8 cellular contexts compared by ENCODE assay signal in genomic region chr4:140595065-140595464, GRCh38. TPM values are rescaled to one million over a fixed set of nuclear protein-coding genes. Genes with fewer than 3 reads are reported as not detected.
DNase-seq lines count a peak whose midpoint lies in the region; ATAC-seq and TF ChIP-seq lines count a peak whose summit lies in the region.

No MANE protein-coding gene starts in this region.

- H3K14ac ChIP-seq in IMR-90 (replicated peaks; ENCODE audit: low read depth, low read length), result no peak overlapping the region

- no peak for TF ChIP-seq POLR2A in IMR-90 (IDR thresholded peaks at IDR 0.05; ENCODE audit: low read depth, low read length)
- TF ChIP-seq POLR2A in body of pancreas (IDR thresholded peaks at IDR 0.05), result no peak
- TF ChIP-seq POLR2A in esophagus muscularis mucosa (IDR thresholded peaks at IDR 0.05; ENCODE audit: low read depth), result no peak

- H2AFZ ChIP-seq in IMR-90 (replicated peaks; ENCODE audit: low read length, poor library complexity), result peak overlapping the region; percentile 32

- H4K20me1 ChIP-seq in IMR-90 (ENCODE audit: insufficient read depth, low read length), result no peaks in the 10 kb centered on the region

- DNase-seq in Right ventricle myocardium superior (no peak), Right ventricle myocardium inferior (ENCODE audit: missing footprints) (no peak), IMR-90 (peak; percentile 9), body of pancreas (peak; percentile 39 to 56 (median 52)), mesendoderm (peak; percentile 79), esophagus muscularis mucosa (ENCODE audit: extremely low spot score) (no peak)

- no peak overlapping the region for H2BK20ac ChIP-seq in IMR-90 (ENCODE audit: low read depth, low read length)

- POLR2A ChIA-PET in IMR-90 (lab: Charles Lee; ENCODE audit: unreplicated experiment), result no interaction called here

- no peak overlapping the region for H3K23ac ChIP-seq in IMR-90 (ENCODE audit: low read depth, low read length)
- H3K23ac ChIP-seq in mesendoderm (ENCODE audit: low read length), result no peak overlapping the region

- H3K4me1 ChIP-seq in IMR-90 (ENCODE audit: control insufficient read depth, insufficient read depth, low read length) (no peaks in the 10 kb centered on the region), body of pancreas (no peaks in the 10 kb centered on the region), mesendoderm (ENCODE audit: control insufficient read depth, low read depth, low read length) (no peaks in the 10 kb centered on the region), esophagus muscularis mucosa (no peaks in the 10 kb centered on the region)

- H2AK5ac ChIP-seq in IMR-90 (ENCODE audit: low read depth, low read length) (no peak overlapping the region), mesendoderm (ENCODE audit: low read length) (no peak overlapping the region)

- WGBS in IMR-90 (ENCODE audit: extremely low coverage in 2 of 2, insufficient read length in 1 of 2), 2 experiments, result 80% methylated on average over 1 of the region's 1 CpG; no CpG with 5 or more reads in 1 of the 2 experiments
- 20 to 30% methylated on average over 1 of the region's 1 CpG for WGBS in body of pancreas, 2 donors
- no CpG with 5 or more reads among the region's 1 CpG for WGBS in mesendoderm (ENCODE audit: extremely low coverage, insufficient coverage, low lambda C conversion rate)
- 80% methylated on average over 1 of the region's 1 CpG for WGBS in esophagus muscularis mucosa

- no peaks in the 10 kb centered on the region for H3K79me2 ChIP-seq in mesendoderm (ENCODE audit: control insufficient read depth, insufficient read depth, low read length)

- no peak overlapping the region for H2BK15ac ChIP-seq in IMR-90 (ENCODE audit: low read depth, low read length)
- no peak overlapping the region for H2BK15ac ChIP-seq in mesendoderm (replicated peaks; ENCODE audit: low read depth)

- CTCF ChIA-PET in IMR-90 (lab: Yijun Ruan, JAX), result interaction anchor here (1.3 kb wide), 1 partner anchor 15 kb away, joined by 3 read pairs; no protein-coding TSS in a partner anchor

- no peak overlapping the region for H2AK9ac ChIP-seq in IMR-90 (replicated peaks; ENCODE audit: low read depth, low read length, poor library complexity)

- intact Hi-C loops in Right ventricle myocardium superior (cut with DNase I) (no loop called here), Right ventricle myocardium inferior (cut with DNase I) (no loop called here), IMR-90 (cut with micrococcal nuclease) (loop anchor here (1.0 kb wide), 1 partner anchor 256 kb away; no protein-coding TSS in a partner anchor), body of pancreas (cut with DNase I) (loop anchor here (5.0 kb wide), 1 partner anchor 257 kb away; no protein-coding TSS in a partner anchor), esophagus muscularis mucosa (cut with DNase I) (no loop called here)

- ATAC-seq in Right ventricle myocardium superior (ENCODE audit: poor library complexity) (peak; percentile 38), Right ventricle myocardium inferior (no peak), IMR-90 (ENCODE audit: low read depth) (peak; percentile 40; the same call in 1 of the 2 replicates), body of pancreas (peak; percentile 89), GM18870 (IDR thresholded peaks at IDR 0.05; ENCODE audit: unreplicated experiment) (no peak), GM21526 (IDR thresholded peaks at IDR 0.05; ENCODE audit: low FRiP score, unreplicated experiment) (no peak)

- dilution Hi-C loops in IMR-90 (cut with HindIII; ENCODE audit: low sequenced_read_pairs, unreplicated experiment), result no loop called here

- H3K36me3 ChIP-seq in IMR-90 (ENCODE audit: control insufficient read depth, insufficient read depth, low read length) (no peaks in the 10 kb centered on the region), body of pancreas (replicated peaks in 1 of 2; ENCODE audit: insufficient read depth in 1 of 2, low read depth in 2 of 2) (no peaks in the 10 kb centered on the region), mesendoderm (ENCODE audit: control insufficient read depth, insufficient read depth, low read length) (no peaks in the 10 kb centered on the region), esophagus muscularis mucosa (no peaks in the 10 kb centered on the region)

- TF ChIP-seq CTCF in IMR-90 (conservative IDR thresholded peaks at IDR 0.05; ENCODE audit: low read depth, low read length) (peak; percentile 39), body of pancreas (IDR thresholded peaks at IDR 0.05) (peak; percentile 46 to 82 (median 73)), esophagus muscularis mucosa (IDR thresholded peaks at IDR 0.05) (peak in 1 of 3 experiments; percentile 32)

- no peak overlapping the region for H3K4ac ChIP-seq in IMR-90 (ENCODE audit: low read depth, low read length)
- no peak overlapping the region for H3K4ac ChIP-seq in mesendoderm (ENCODE audit: low read depth, low read length)

- TF ChIP-seq RAD21 in IMR-90 (IDR thresholded peaks at IDR 0.05; ENCODE audit: low read length), result peak; percentile 28; the same call in 1 of the 2 replicates

- no peak overlapping the region for H3K9ac ChIP-seq in IMR-90 (ENCODE audit: low read depth, low read length)
- H3K9ac ChIP-seq in mesendoderm (ENCODE audit: low read length), result no peak overlapping the region

- H4K8ac ChIP-seq in IMR-90 (ENCODE audit: low read depth in 2 of 2, low read length in 2 of 2) (no peak overlapping the region), mesendoderm (ENCODE audit: low read depth, low read length) (no peak overlapping the region)

- H3K56ac ChIP-seq in IMR-90 (ENCODE audit: extremely low read depth, insufficient read depth, low read length) (no peak overlapping the region), mesendoderm (ENCODE audit: low read length) (no peak overlapping the region)

- H4K5ac ChIP-seq in IMR-90 (ENCODE audit: low read depth, low read length) (no peak overlapping the region), mesendoderm (ENCODE audit: low read length) (no peak overlapping the region)

- no peaks in the 10 kb centered on the region for H3K9me1 ChIP-seq in IMR-90 (ENCODE audit: insufficient read depth, low read length)

- H3K18ac ChIP-seq in IMR-90 (ENCODE audit: low read depth, low read length) (no peak overlapping the region), mesendoderm (ENCODE audit: low read length) (no peak overlapping the region)

- H3K9me3 ChIP-seq in IMR-90 (ENCODE audit: control insufficient read depth, insufficient read depth, low read length) (peaks cover 2% of the 10 kb centered on the region; the same call in 1 of the 2 replicates), body of pancreas (no peaks in the 10 kb centered on the region), esophagus muscularis mucosa (no peaks in the 10 kb centered on the region)

- no TSS peak for BruUV-seq in IMR-90 (replicated peaks; lab: Mats Ljungman, UMichigan)

- H2BK5ac ChIP-seq in IMR-90 (ENCODE audit: low read depth, low read length, poor library complexity, severe bottlenecking), result no peak overlapping the region
- no peak overlapping the region for H2BK5ac ChIP-seq in mesendoderm (ENCODE audit: low read length)

- H3K4me3 ChIP-seq in IMR-90 (ENCODE audit: insufficient read depth, low read depth, low read length) (no peak overlapping the region), body of pancreas (no peak overlapping the region), mesendoderm (ENCODE audit: low read length) (no peak overlapping the region), esophagus muscularis mucosa (no peak overlapping the region)

- no peak overlapping the region for H3K27ac ChIP-seq in IMR-90 (ENCODE audit: insufficient read depth, low read length)
- H3K27ac ChIP-seq in body of pancreas, result no peak overlapping the region
- no peak overlapping the region for H3K27ac ChIP-seq in mesendoderm (ENCODE audit: low read depth, low read length)
- no peak overlapping the region for H3K27ac ChIP-seq in esophagus muscularis mucosa (replicated peaks in 1 of 4)

- no peaks in the 10 kb centered on the region for H3K79me1 ChIP-seq in IMR-90 (ENCODE audit: low read depth in 1 of 2, low read length in 2 of 2)
- H3K79me1 ChIP-seq in mesendoderm (ENCODE audit: low read length), result no peaks in the 10 kb centered on the region

- H3K27me3 ChIP-seq in IMR-90 (ENCODE audit: control insufficient read depth, insufficient read depth, low read length) (peaks cover 14% of the 10 kb centered on the region), body of pancreas (no peaks in the 10 kb centered on the region), mesendoderm (ENCODE audit: insufficient read depth, low read length, poor library complexity) (no peaks in the 10 kb centered on the region), esophagus muscularis mucosa (no peaks in the 10 kb centered on the region)

- H3K4me2 ChIP-seq in IMR-90 (ENCODE audit: low read depth, low read length) (no peak overlapping the region), mesendoderm (ENCODE audit: low read length) (no peak overlapping the region)

- H4K91ac ChIP-seq in IMR-90 (ENCODE audit: insufficient read depth, low read depth, low read length), result no peak overlapping the region

- H2BK120ac ChIP-seq in IMR-90 (ENCODE audit: low read depth, low read length) (no peak overlapping the region), mesendoderm (ENCODE audit: low read depth, low read length) (no peak overlapping the region)

- TF ChIP-seq EP300 in esophagus muscularis mucosa (IDR thresholded peaks at IDR 0.05), result no peak

- in situ Hi-C loops in IMR-90 (cut with MboI; ENCODE audit: low sequenced_read_pairs), result no loop called here

TF ChIP-seq in IMR-90, 13 proteins besides CTCF, POLR2A, EP300 and RAD21:
- TF ChIP-seq SMC3 (IDR thresholded peaks at IDR 0.05; ENCODE audit: low read depth, low read length) (0 out of 2 replicates have a peak, but pooled peaks have one; percentile 14), FOS (IDR thresholded peaks at IDR 0.05; ENCODE audit: low read depth, low read length) (no peak)

RNA-seq across cellular contexts. Expression of gene UCP1, which starts 26.3 kb away (rescaled TPM):
- total RNA-seq in Right ventricle myocardium superior, result not detected
- total RNA-seq in Right ventricle myocardium inferior, result not detected
- total RNA-seq in IMR-90 (2012; rRNA removed), result not detected in 2 replicates
- not detected in 2 replicates for polyA plus RNA-seq in IMR-90 (2012; rRNA removed)
- not detected in 2 replicates for polyA plus RNA-seq in IMR-90 (2012; cell fraction: cytosol; rRNA removed)
- polyA plus RNA-seq in IMR-90 (2012; cell fraction: nucleus; rRNA removed; ENCODE audit: low replicate concordance), result not detected in 2 replicates
- total RNA-seq in body of pancreas, result not detected
- polyA plus RNA-seq in mesendoderm (2013, experiment 1 of 2), result 0.52 TPM
- 0.52 TPM for polyA plus RNA-seq in mesendoderm (2013, experiment 2 of 2)
- total RNA-seq in esophagus muscularis mucosa, result not detected

Comparison
In these comparisons a context has a peak if more than half of its experiments do, and no peak if none do; other contexts are left out.
1. ATAC-seq: peak in Right ventricle myocardium superior (single experiment), IMR-90 (single experiment) and body of pancreas (single experiment); none in Right ventricle myocardium inferior (single experiment), GM18870 (single experiment) and GM21526 (single experiment).
2. DNase-seq: peak in IMR-90 (single experiment), body of pancreas (4 of 4) and mesendoderm (single experiment); none in Right ventricle myocardium superior (single experiment), Right ventricle myocardium inferior (single experiment) and esophagus muscularis mucosa (single experiment).
3. intact Hi-C loops: an anchor here in IMR-90 (1.0 kb wide) and body of pancreas (5.0 kb wide); none called in Right ventricle myocardium superior, Right ventricle myocardium inferior and esophagus muscularis mucosa.